Comparison of ENCODE assay signal across 1 cellular context in genomic region chr19:48588670-48589399, GRCh38.
TF ChIP-seq lines count a peak whose summit lies in the region.

No MANE protein-coding gene starts in this region.

TF ChIP-seq in HepG2, 621 proteins besides CTCF, POLR2A, EP300 and RAD21 (continued from another document):
- TF ChIP-seq ZBTB26 (CRISPR knock-in tag; IDR thresholded peaks at IDR 0.05; ENCODE audit: borderline replicate concordance): 0 out of 2 replicates have a peak, but pooled peaks have one; percentile 21
- no peak for TF ChIP-seq ZNF136 (CRISPR knock-in tag; IDR thresholded peaks at IDR 0.05; ENCODE audit: low read depth)
- TF ChIP-seq ATF3 (CRISPR knock-in tag; IDR thresholded peaks at IDR 0.05): no peak
- no peak for TF ChIP-seq ESRRA (CRISPR knock-in tag; IDR thresholded peaks at IDR 0.05; ENCODE audit: low read depth)
- no peak for TF ChIP-seq HOXA5 (CRISPR knock-in tag; IDR thresholded peaks at IDR 0.05)
- TF ChIP-seq KLF12 (CRISPR knock-in tag; IDR thresholded peaks at IDR 0.05; ENCODE audit: borderline replicate concordance): 0 out of 2 replicates have a peak, but pooled peaks have one; percentile 37
- no peak for TF ChIP-seq ZMAT5 (CRISPR knock-in tag; IDR thresholded peaks at IDR 0.05; ENCODE audit: borderline replicate concordance, low read depth)
- no peak for TF ChIP-seq KDM4B (CRISPR knock-in tag; IDR thresholded peaks at IDR 0.05)
- TF ChIP-seq NR2C2 (CRISPR knock-in tag; IDR thresholded peaks at IDR 0.05; ENCODE audit: borderline replicate concordance): no peak
- TF ChIP-seq HINFP (CRISPR knock-in tag; IDR thresholded peaks at IDR 0.05; ENCODE audit: low read depth): no peak
- no peak for TF ChIP-seq ZNF737 (CRISPR knock-in tag; IDR thresholded peaks at IDR 0.05; ENCODE audit: borderline replicate concordance)
- TF ChIP-seq MIER2 (CRISPR knock-in tag; IDR thresholded peaks at IDR 0.05): no peak
- TF ChIP-seq XRCC5 (optimal IDR thresholded peaks at IDR 0.05; ENCODE audit: low read length): peak; percentile 84
- TF ChIP-seq ZNF367 (CRISPR knock-in tag; IDR thresholded peaks at IDR 0.05; ENCODE audit: borderline replicate concordance): no peak
- no peak for TF ChIP-seq ATF1 (CRISPR knock-in tag; IDR thresholded peaks at IDR 0.05)
- no peak for TF ChIP-seq ZNF75D (CRISPR knock-in tag; IDR thresholded peaks at IDR 0.05; ENCODE audit: borderline replicate concordance)
- no peak for TF ChIP-seq ZFP82 (CRISPR knock-in tag; IDR thresholded peaks at IDR 0.05; ENCODE audit: borderline replicate concordance)
- no peak for TF ChIP-seq PAF1 (CRISPR knock-in tag; IDR thresholded peaks at IDR 0.05)
- no peak for TF ChIP-seq MTA1 (CRISPR knock-in tag; IDR thresholded peaks at IDR 0.05; ENCODE audit: borderline replicate concordance)
- no peak for TF ChIP-seq ZNF879 (CRISPR knock-in tag; IDR thresholded peaks at IDR 0.05)
